16 cellular contexts compared by ENCODE assay signal in genomic region chr14:61493239-61493638, GRCh38.
DNase-seq lines count a peak whose midpoint lies in the region; ATAC-seq lines count a peak whose summit lies in the region.
"Had no signal": no experiment of that assay in that cellular context is flagged by ENCODE, and none has a peak within 500 bp of the region (broad histone marks: within the 10 kb centered on the region; RNA-seq: fewer than 3 reads in every experiment).

No MANE protein-coding gene starts in this region.

- no peaks in the 10 kb centered on the region for H3K36me3 ChIP-seq in ACC112 (ENCODE audit: insufficient read depth, low read length)

- no peak overlapping the region for H3K27ac Mint-ChIP-seq in activated CD8-positive, alpha-beta T cell treated with anti-CD3 and anti-CD28 coated beads, Interleukin-2, amount 10 ng/mL, durations not matched to agents 7 days and 5 days
- H3K27ac Mint-ChIP-seq: activated CD4-positive, alpha-beta memory T cell treated with anti-CD3 and anti-CD28 coated beads for 36 hours; B cell; memory B cell; T-helper 1 cell treated with Interleukin-12 subunit alpha and Interleukin-12 subunit beta and Interleukin-4 antibody, amounts not matched to agents 30 μg/mL and 1 μg/mL, for 36 hours had no signal

- peaks cover 58% of the 10 kb centered on the region for H3K36me3 Mint-ChIP-seq in activated CD8-positive, alpha-beta T cell treated with anti-CD3 and anti-CD28 coated beads, Interleukin-2, amount 10 ng/mL, durations not matched to agents 7 days and 5 days (ENCODE audit: low read depth)
- H3K36me3 Mint-ChIP-seq: memory B cell had no signal

- H3K4me3 ChIP-seq in ACC112 (ENCODE audit: low read depth, low read length) = peak overlapping the region; percentile 9
- H3K4me3 ChIP-seq: heart left ventricle had no signal

- H3K27ac ChIP-seq in ACC112 (ENCODE audit: low read depth, low read length) = peak overlapping the region; percentile 70

- peaks cover 27% of the 10 kb centered on the region for H3K4me1 Mint-ChIP-seq in activated CD8-positive, alpha-beta T cell treated with anti-CD3 and anti-CD28 coated beads, Interleukin-2, amount 10 ng/mL, durations not matched to agents 7 days and 5 days (ENCODE audit: low read depth)

- peak overlapping the region; percentile 15 for H2AFZ ChIP-seq in ACC112 (ENCODE audit: low read length, unreplicated experiment)

- POLR2A ChIA-PET in activated CD8-positive, alpha-beta T cell treated with anti-CD3 and anti-CD28 coated beads, Interleukin-2, amount 10 ng/mL, durations not matched to agents 7 days and 5 days (lab: Charles Lee) = interaction anchor here (1.2 kb wide), 1 partner anchor 14 kb away, joined by 3 read pairs; no protein-coding TSS in a partner anchor

- no peaks in the 10 kb centered on the region for H3K79me2 ChIP-seq in ACC112 (ENCODE audit: control insufficient read depth, insufficient read depth, low read length, unreplicated experiment)

- DNase-seq in HS-27A (ENCODE audit: low read depth) (peak; percentile 90), astrocyte of the hippocampus (ENCODE audit: low read depth, low spot score) (peak; percentile 89), kidney glomerular epithelial cell (lab: John Stamatoyannopoulos, UW) (peak; percentile 59), NCI-H1436 (lab: John Stamatoyannopoulos, UW) (no peak)
- DNase-seq in activated CD8-positive, alpha-beta T cell treated with anti-CD3 and anti-CD28 coated beads, Interleukin-2, amount 10 ng/mL, durations not matched to agents 7 days and 5 days = no peak
- DNase-seq: activated naive CD4-positive, alpha-beta T cell treated with anti-CD3 and anti-CD28 coated beads, Interleukin-2, amount 50 U/mL, for 16 hours; heart left ventricle; NCI-H2107; posterior cingulate gyrus had no signal

- no peaks in the 10 kb centered on the region for H3K27me3 Mint-ChIP-seq in activated CD8-positive, alpha-beta T cell treated with anti-CD3 and anti-CD28 coated beads, Interleukin-2, amount 10 ng/mL, durations not matched to agents 7 days and 5 days (ENCODE audit: low read depth)
- H3K27me3 Mint-ChIP-seq: activated CD4-positive, alpha-beta memory T cell treated with anti-CD3 and anti-CD28 coated beads for 36 hours; B cell; memory B cell had no signal

- H3K4me3 Mint-ChIP-seq in activated CD8-positive, alpha-beta T cell treated with anti-CD3 and anti-CD28 coated beads, Interleukin-2, amount 10 ng/mL, durations not matched to agents 7 days and 5 days = no peak overlapping the region
- H3K4me3 Mint-ChIP-seq: activated CD4-positive, alpha-beta memory T cell treated with anti-CD3 and anti-CD28 coated beads for 36 hours; B cell; memory B cell; T-helper 1 cell treated with Interleukin-12 subunit alpha and Interleukin-12 subunit beta and Interleukin-4 antibody, amounts not matched to agents 30 μg/mL and 1 μg/mL, for 36 hours had no signal

- CTCF ChIA-PET in activated CD8-positive, alpha-beta T cell treated with anti-CD3 and anti-CD28 coated beads, Interleukin-2, amount 10 ng/mL, durations not matched to agents 7 days and 5 days (lab: Charles Lee) = interaction anchor here (0.8 to 2.7 kb wide), 4 partner anchors 9 to 37 kb away, joined by 3 to 9 read pairs (median 6); no protein-coding TSS in a partner anchor

- H3K4me1 ChIP-seq in ACC112 (ENCODE audit: control insufficient read depth, insufficient read depth, low read length, unreplicated experiment) = peaks cover 58% of the 10 kb centered on the region

- H3K9me3 Mint-ChIP-seq in activated CD8-positive, alpha-beta T cell treated with anti-CD3 and anti-CD28 coated beads, Interleukin-2, amount 10 ng/mL, durations not matched to agents 7 days and 5 days (ENCODE audit: insufficient read depth) = no peaks in the 10 kb centered on the region
- H3K9me3 Mint-ChIP-seq: activated CD4-positive, alpha-beta memory T cell treated with anti-CD3 and anti-CD28 coated beads for 36 hours; memory B cell; T-helper 1 cell treated with Interleukin-12 subunit alpha and Interleukin-12 subunit beta and Interleukin-4 antibody, amounts not matched to agents 30 μg/mL and 1 μg/mL, for 36 hours had no signal

- ATAC-seq in GM18867 (IDR thresholded peaks at IDR 0.05; ENCODE audit: unreplicated experiment) (no peak), HG03571 (IDR thresholded peaks at IDR 0.05; ENCODE audit: unreplicated experiment) (no peak)
- ATAC-seq in activated CD8-positive, alpha-beta T cell treated with anti-CD3 and anti-CD28 coated beads, Interleukin-2, amount 10 ng/mL, durations not matched to agents 7 days and 5 days = no peak
- ATAC-seq: heart left ventricle had no signal

- H3K27me3 ChIP-seq in ACC112 (ENCODE audit: insufficient read depth, low read length) = no peaks in the 10 kb centered on the region
- H3K27me3 ChIP-seq: heart left ventricle had no signal

Comparison
In these comparisons a context has a peak if more than half of its experiments do, and no peak if none do; other contexts are left out.
1. DNase-seq: peak in HS-27A (single experiment), astrocyte of the hippocampus (single experiment) and kidney glomerular epithelial cell (single experiment); none in NCI-H1436 (single experiment) and activated CD8-positive, alpha-beta T cell treated with anti-CD3 and anti-CD28 coated beads, Interleukin-2, amount 10 ng/mL, durations not matched to agents 7 days and 5 days (single experiment).